ENCODE assay signal across 1 cellular context in the genomic region with DNA sequence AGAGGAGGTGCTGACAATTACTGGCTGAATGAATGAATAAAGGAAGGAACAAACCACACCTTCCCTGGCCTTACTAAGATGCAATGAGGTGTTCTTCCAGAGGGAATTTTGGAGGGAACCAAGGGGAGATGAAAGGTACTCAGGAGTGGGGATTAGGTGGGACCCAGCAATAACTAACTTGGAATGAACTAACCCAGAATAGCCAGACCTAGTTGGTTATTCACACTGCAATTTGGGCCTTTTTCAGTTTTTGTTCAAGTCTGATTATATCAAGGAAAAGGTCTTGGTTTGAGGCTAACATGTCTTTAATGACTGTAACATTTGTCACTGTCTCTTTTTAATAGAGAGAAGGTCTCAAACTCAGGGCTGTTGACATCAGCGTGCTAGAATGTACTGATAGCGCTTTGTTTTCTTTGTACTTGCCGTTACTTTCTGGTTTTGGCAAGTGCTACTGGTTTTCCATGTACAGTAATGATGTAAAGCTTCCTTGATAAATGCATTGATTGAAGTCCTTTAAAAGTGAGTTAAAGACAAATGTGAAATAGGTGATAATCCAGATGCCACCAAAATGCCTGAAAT.
A peak's percentile ranks its signal among the peaks of the same experiment; 100 is the strongest.
TF ChIP-seq lines count a peak whose summit lies in the region.

No MANE protein-coding gene starts in this region.

TF ChIP-seq in HEK293, 187 proteins besides CTCF, POLR2A, EP300 and RAD21:
- TF ChIP-seq, protein P1, sequence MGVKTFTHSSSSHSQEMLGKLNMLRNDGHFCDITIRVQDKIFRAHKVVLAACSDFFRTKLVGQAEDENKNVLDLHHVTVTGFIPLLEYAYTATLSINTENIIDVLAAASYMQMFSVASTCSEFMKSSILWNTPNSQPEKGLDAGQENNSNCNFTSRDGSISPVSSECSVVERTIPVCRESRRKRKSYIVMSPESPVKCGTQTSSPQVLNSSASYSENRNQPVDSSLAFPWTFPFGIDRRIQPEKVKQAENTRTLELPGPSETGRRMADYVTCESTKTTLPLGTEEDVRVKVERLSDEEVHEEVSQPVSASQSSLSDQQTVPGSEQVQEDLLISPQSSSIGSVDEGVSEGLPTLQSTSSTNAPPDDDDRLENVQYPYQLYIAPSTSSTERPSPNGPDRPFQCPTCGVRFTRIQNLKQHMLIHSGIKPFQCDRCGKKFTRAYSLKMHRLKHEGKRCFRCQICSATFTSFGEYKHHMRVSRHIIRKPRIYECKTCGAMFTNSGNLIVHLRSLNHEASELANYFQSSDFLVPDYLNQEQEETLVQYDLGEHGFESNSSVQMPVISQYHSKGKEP (tag by site-specific recombination; IDR thresholded peaks at IDR 0.05) = no peak
- TF ChIP-seq ZNF132 (tag by site-specific recombination; IDR thresholded peaks at IDR 0.05; ENCODE audit: borderline replicate concordance) (no peak), KLF7 (tag by site-specific recombination; IDR thresholded peaks at IDR 0.05; ENCODE audit: borderline replicate concordance) (no peak), ZFP69B (tag by site-specific recombination; IDR thresholded peaks at IDR 0.05) (0 out of 2 replicates have a peak, but pooled peaks have one; percentile 52), SP7 (tag by site-specific recombination; IDR thresholded peaks at IDR 0.05) (0 out of 2 replicates have a peak, but pooled peaks have one; percentile 16), MYNN (tag by site-specific recombination; IDR thresholded peaks at IDR 0.05; ENCODE audit: borderline replicate concordance) (no peak), ZNF366 (tag by site-specific recombination; conservative IDR thresholded peaks at IDR 0.05) (0 out of 2 replicates have a peak, but pooled peaks have one; percentile 45), OVOL3 (tag by site-specific recombination; IDR thresholded peaks at IDR 0.05) (peak; percentile 69; the same call in 1 of the 2 replicates), ZNF629 (tag by site-specific recombination; IDR thresholded peaks at IDR 0.05) (peak; percentile 63), HOXD13 (CRISPR knock-in tag; IDR thresholded peaks at IDR 0.05; ENCODE audit: borderline replicate concordance) (no peak), MEIS1 (CRISPR knock-in tag; IDR thresholded peaks at IDR 0.05; ENCODE audit: borderline replicate concordance) (no peak), SCRT2 (tag by site-specific recombination; IDR thresholded peaks at IDR 0.05) (no peak), ZXDB (tag by site-specific recombination; IDR thresholded peaks at IDR 0.05) (0 out of 2 replicates have a peak, but pooled peaks have one; percentile 14), PRDM1 (tag by site-specific recombination; IDR thresholded peaks at IDR 0.05) (peak; percentile 64), TCF7L2 (IDR thresholded peaks at IDR 0.05; ENCODE audit: borderline replicate concordance, low read depth, low read length) (no peak; the same call in 1 of the 2 replicates), KLF16 (tag by site-specific recombination; IDR thresholded peaks at IDR 0.05) (no peak), ZBTB21 (tag by site-specific recombination; IDR thresholded peaks at IDR 0.05) (no peak), ZEB2 (tag by site-specific recombination; IDR thresholded peaks at IDR 0.05) (no peak), OSR2 (tag by site-specific recombination; IDR thresholded peaks at IDR 0.05) (peak; percentile 81), ZNF521 (tag by site-specific recombination; IDR thresholded peaks at IDR 0.05) (no peak)
- TF ChIP-seq, protein P2, sequence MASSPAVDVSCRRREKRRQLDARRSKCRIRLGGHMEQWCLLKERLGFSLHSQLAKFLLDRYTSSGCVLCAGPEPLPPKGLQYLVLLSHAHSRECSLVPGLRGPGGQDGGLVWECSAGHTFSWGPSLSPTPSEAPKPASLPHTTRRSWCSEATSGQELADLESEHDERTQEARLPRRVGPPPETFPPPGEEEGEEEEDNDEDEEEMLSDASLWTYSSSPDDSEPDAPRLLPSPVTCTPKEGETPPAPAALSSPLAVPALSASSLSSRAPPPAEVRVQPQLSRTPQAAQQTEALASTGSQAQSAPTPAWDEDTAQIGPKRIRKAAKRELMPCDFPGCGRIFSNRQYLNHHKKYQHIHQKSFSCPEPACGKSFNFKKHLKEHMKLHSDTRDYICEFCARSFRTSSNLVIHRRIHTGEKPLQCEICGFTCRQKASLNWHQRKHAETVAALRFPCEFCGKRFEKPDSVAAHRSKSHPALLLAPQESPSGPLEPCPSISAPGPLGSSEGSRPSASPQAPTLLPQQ (tag by site-specific recombination; IDR thresholded peaks at IDR 0.05) = peak; percentile 83
- TF ChIP-seq, protein P3, sequence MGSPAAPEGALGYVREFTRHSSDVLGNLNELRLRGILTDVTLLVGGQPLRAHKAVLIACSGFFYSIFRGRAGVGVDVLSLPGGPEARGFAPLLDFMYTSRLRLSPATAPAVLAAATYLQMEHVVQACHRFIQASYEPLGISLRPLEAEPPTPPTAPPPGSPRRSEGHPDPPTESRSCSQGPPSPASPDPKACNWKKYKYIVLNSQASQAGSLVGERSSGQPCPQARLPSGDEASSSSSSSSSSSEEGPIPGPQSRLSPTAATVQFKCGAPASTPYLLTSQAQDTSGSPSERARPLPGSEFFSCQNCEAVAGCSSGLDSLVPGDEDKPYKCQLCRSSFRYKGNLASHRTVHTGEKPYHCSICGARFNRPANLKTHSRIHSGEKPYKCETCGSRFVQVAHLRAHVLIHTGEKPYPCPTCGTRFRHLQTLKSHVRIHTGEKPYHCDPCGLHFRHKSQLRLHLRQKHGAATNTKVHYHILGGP (tag by site-specific recombination; IDR thresholded peaks at IDR 0.05) = no peak
- TF ChIP-seq, protein P4, sequence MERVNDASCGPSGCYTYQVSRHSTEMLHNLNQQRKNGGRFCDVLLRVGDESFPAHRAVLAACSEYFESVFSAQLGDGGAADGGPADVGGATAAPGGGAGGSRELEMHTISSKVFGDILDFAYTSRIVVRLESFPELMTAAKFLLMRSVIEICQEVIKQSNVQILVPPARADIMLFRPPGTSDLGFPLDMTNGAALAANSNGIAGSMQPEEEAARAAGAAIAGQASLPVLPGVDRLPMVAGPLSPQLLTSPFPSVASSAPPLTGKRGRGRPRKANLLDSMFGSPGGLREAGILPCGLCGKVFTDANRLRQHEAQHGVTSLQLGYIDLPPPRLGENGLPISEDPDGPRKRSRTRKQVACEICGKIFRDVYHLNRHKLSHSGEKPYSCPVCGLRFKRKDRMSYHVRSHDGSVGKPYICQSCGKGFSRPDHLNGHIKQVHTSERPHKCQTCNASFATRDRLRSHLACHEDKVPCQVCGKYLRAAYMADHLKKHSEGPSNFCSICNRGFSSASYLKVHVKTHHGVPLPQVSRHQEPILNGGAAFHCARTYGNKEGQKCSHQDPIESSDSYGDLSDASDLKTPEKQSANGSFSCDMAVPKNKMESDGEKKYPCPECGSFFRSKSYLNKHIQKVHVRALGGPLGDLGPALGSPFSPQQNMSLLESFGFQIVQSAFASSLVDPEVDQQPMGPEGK (tag by site-specific recombination; IDR thresholded peaks at IDR 0.05) = no peak
- TF ChIP-seq, protein P5, sequence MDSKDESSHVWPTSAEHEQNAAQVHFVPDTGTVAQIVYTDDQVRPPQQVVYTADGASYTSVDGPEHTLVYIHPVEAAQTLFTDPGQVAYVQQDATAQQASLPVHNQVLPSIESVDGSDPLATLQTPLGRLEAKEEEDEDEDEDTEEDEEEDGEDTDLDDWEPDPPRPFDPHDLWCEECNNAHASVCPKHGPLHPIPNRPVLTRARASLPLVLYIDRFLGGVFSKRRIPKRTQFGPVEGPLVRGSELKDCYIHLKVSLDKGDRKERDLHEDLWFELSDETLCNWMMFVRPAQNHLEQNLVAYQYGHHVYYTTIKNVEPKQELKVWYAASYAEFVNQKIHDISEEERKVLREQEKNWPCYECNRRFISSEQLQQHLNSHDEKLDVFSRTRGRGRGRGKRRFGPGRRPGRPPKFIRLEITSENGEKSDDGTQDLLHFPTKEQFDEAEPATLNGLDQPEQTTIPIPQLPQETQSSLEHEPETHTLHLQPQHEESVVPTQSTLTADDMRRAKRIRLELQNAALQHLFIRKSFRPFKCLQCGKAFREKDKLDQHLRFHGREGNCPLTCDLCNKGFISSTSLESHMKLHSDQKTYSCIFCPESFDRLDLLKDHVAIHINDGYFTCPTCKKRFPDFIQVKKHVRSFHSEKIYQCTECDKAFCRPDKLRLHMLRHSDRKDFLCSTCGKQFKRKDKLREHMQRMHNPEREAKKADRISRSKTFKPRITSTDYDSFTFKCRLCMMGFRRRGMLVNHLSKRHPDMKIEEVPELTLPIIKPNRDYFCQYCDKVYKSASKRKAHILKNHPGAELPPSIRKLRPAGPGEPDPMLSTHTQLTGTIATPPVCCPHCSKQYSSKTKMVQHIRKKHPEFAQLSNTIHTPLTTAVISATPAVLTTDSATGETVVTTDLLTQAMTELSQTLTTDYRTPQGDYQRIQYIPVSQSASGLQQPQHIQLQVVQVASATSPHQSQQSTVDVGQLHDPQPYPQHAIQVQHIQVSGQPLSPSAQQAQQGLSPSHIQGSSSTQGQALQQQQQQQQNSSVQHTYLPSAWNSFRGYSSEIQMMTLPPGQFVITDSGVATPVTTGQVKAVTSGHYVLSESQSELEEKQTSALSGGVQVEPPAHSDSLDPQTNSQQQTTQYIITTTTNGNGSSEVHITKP (tag by site-specific recombination; IDR thresholded peaks at IDR 0.05) = peak; percentile 80
- TF ChIP-seq, protein P6, sequence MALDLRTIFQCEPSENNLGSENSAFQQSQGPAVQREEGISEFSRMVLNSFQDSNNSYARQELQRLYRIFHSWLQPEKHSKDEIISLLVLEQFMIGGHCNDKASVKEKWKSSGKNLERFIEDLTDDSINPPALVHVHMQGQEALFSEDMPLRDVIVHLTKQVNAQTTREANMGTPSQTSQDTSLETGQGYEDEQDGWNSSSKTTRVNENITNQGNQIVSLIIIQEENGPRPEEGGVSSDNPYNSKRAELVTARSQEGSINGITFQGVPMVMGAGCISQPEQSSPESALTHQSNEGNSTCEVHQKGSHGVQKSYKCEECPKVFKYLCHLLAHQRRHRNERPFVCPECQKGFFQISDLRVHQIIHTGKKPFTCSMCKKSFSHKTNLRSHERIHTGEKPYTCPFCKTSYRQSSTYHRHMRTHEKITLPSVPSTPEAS (tag by site-specific recombination; IDR thresholded peaks at IDR 0.05) = no peak
- TF ChIP-seq, protein P7, sequence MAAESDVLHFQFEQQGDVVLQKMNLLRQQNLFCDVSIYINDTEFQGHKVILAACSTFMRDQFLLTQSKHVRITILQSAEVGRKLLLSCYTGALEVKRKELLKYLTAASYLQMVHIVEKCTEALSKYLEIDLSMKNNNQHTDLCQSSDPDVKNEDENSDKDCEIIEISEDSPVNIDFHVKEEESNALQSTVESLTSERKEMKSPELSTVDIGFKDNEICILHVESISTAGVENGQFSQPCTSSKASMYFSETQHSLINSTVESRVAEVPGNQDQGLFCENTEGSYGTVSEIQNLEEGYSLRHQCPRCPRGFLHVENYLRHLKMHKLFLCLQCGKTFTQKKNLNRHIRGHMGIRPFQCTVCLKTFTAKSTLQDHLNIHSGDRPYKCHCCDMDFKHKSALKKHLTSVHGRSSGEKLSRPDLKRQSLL (tag by site-specific recombination; IDR thresholded peaks at IDR 0.05) = no peak
- TF ChIP-seq, protein P8, sequence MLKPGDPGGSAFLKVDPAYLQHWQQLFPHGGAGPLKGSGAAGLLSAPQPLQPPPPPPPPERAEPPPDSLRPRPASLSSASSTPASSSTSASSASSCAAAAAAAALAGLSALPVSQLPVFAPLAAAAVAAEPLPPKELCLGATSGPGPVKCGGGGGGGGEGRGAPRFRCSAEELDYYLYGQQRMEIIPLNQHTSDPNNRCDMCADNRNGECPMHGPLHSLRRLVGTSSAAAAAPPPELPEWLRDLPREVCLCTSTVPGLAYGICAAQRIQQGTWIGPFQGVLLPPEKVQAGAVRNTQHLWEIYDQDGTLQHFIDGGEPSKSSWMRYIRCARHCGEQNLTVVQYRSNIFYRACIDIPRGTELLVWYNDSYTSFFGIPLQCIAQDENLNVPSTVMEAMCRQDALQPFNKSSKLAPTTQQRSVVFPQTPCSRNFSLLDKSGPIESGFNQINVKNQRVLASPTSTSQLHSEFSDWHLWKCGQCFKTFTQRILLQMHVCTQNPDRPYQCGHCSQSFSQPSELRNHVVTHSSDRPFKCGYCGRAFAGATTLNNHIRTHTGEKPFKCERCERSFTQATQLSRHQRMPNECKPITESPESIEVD (tag by site-specific recombination; IDR thresholded peaks at IDR 0.05) = peak; percentile 70; the same call in 1 of the 2 replicates
- TF ChIP-seq, protein P9, sequence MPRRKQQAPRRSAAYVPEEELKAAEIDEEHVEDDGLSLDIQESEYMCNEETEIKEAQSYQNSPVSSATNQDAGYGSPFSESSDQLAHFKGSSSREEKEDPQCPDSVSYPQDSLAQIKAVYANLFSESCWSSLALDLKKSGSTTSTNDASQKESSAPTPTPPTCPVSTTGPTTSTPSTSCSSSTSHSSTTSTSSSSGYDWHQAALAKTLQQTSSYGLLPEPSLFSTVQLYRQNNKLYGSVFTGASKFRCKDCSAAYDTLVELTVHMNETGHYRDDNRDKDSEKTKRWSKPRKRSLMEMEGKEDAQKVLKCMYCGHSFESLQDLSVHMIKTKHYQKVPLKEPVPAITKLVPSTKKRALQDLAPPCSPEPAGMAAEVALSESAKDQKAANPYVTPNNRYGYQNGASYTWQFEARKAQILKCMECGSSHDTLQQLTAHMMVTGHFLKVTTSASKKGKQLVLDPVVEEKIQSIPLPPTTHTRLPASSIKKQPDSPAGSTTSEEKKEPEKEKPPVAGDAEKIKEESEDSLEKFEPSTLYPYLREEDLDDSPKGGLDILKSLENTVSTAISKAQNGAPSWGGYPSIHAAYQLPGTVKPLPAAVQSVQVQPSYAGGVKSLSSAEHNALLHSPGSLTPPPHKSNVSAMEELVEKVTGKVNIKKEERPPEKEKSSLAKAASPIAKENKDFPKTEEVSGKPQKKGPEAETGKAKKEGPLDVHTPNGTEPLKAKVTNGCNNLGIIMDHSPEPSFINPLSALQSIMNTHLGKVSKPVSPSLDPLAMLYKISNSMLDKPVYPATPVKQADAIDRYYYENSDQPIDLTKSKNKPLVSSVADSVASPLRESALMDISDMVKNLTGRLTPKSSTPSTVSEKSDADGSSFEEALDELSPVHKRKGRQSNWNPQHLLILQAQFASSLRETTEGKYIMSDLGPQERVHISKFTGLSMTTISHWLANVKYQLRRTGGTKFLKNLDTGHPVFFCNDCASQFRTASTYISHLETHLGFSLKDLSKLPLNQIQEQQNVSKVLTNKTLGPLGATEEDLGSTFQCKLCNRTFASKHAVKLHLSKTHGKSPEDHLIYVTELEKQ (tag by site-specific recombination; IDR thresholded peaks at IDR 0.05; ENCODE audit: borderline replicate concordance) = peak; percentile 10; the same call in 1 of the 2 replicates
- TF ChIP-seq, protein P10, sequence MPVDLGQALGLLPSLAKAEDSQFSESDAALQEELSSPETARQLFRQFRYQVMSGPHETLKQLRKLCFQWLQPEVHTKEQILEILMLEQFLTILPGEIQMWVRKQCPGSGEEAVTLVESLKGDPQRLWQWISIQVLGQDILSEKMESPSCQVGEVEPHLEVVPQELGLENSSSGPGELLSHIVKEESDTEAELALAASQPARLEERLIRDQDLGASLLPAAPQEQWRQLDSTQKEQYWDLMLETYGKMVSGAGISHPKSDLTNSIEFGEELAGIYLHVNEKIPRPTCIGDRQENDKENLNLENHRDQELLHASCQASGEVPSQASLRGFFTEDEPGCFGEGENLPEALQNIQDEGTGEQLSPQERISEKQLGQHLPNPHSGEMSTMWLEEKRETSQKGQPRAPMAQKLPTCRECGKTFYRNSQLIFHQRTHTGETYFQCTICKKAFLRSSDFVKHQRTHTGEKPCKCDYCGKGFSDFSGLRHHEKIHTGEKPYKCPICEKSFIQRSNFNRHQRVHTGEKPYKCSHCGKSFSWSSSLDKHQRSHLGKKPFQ (tag by site-specific recombination; IDR thresholded peaks at IDR 0.05) = no peak
- TF ChIP-seq, protein P11, sequence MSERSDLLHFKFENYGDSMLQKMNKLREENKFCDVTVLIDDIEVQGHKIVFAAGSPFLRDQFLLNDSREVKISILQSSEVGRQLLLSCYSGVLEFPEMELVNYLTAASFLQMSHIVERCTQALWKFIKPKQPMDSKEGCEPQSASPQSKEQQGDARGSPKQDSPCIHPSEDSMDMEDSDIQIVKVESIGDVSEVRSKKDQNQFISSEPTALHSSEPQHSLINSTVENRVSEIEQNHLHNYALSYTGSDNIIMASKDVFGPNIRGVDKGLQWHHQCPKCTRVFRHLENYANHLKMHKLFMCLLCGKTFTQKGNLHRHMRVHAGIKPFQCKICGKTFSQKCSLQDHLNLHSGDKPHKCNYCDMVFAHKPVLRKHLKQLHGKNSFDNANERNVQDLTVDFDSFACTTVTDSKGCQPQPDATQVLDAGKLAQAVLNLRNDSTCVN (tag by site-specific recombination; optimal IDR thresholded peaks at IDR 0.05) = no peak
